9 cellular contexts compared by ENCODE assay signal in genomic region chr3:194537732-194538247, GRCh38. TPM values are rescaled to one million over a fixed set of nuclear protein-coding genes. Genes with fewer than 3 reads are reported as not detected.
DNase-seq lines count a peak whose midpoint lies in the region; ATAC-seq, FAIRE-seq and TF ChIP-seq lines count a peak whose summit lies in the region.
"Had no signal": no experiment of that assay in that cellular context is flagged by ENCODE, and none has a peak within 500 bp of the region (broad histone marks: within the 10 kb centered on the region; RNA-seq: fewer than 3 reads in every experiment).

No MANE protein-coding gene starts in this region.

- peak overlapping the region; percentile 22 for H2AFZ ChIP-seq in HepG2 (ENCODE audit: low read length)

- H3K9me3 Mint-ChIP-seq in activated naive CD8-positive, alpha-beta T cell treated with anti-CD3 and anti-CD28 coated beads, Interleukin-2, amount 50 U/mL, for 24 hours, result peaks cover 19% of the 10 kb centered on the region

- FAIRE-seq in HepG2 (lab: Jason Lieb, UNC), result peak; percentile 12

- in situ Hi-C loops in KBM-7 (cut with MboI; ENCODE audit: low pct_unique_long_range_greater_than_20kb, low sequenced_read_pairs) (no loop called here), astrocyte of the spinal cord (cut with HindIII; ENCODE audit: low sequenced_read_pairs) (no loop called here), HepG2 (cut with HindIII; ENCODE audit: extremely low pct_ligation_motif_present, low pct_unique_long_range_greater_than_20kb) (no loop called here)

- H3K36me3 Mint-ChIP-seq in activated naive CD8-positive, alpha-beta T cell treated with anti-CD3 and anti-CD28 coated beads, Interleukin-2, amount 50 U/mL, for 24 hours (ENCODE audit: low read depth), result no peaks in the 10 kb centered on the region

- no peak overlapping the region for H3K27ac Mint-ChIP-seq in activated naive CD8-positive, alpha-beta T cell treated with anti-CD3 and anti-CD28 coated beads, Interleukin-2, amount 50 U/mL, for 24 hours

- intact Hi-C loops in A673 (cut with micrococcal nuclease; ENCODE audit: unreplicated experiment), result no loop called here
- intact Hi-C loops in HepG2 (cut with micrococcal nuclease; ENCODE audit: unreplicated experiment), result loop anchor here (1.0 kb wide), 2 partner anchors 35 to 65 kb away; no protein-coding TSS in a partner anchor

- H3K27me3 ChIP-seq in A673 (replicated peaks; ENCODE audit: insufficient read depth, low read depth, low read length, poor library complexity) (no peaks in the 10 kb centered on the region), HepG2 (ENCODE audit: control insufficient read depth in 1 of 2, insufficient read depth in 2 of 2, low read length in 2 of 2) (no peaks in the 10 kb centered on the region)

- WGBS in HepG2 (ENCODE audit: low lambda C conversion rate), result 12% methylated on average over 7 of the region's 8 CpGs

- DNase-seq in A673 (ENCODE audit: low spot score), result peak; percentile 81
- peak; percentile 17 for DNase-seq in KBM-7
- DNase-seq in astrocyte of the spinal cord (ENCODE audit: low read depth, low spot score), result peak; percentile 76
- DNase-seq in HepG2 (ENCODE audit: low spot score), result peak; percentile 67
- no peak for DNase-seq in activated naive CD8-positive, alpha-beta T cell treated with anti-CD3 and anti-CD28 coated beads, Interleukin-2, amount 50 U/mL, for 24 hours
- no peak for DNase-seq in Ammon's horn (ENCODE audit: low spot score)
- DNase-seq: activated T-cell treated with anti-CD3 and anti-CD28 coated beads, Interleukin-2, amount 50 U/mL, for 1 hour had no signal

- BruUV-seq in A673 (replicated peaks; lab: Mats Ljungman, UMichigan) (no TSS peak), HepG2 (replicated peaks; lab: Mats Ljungman, UMichigan) (no TSS peak)

- TF ChIP-seq RAD21 in HepG2 (CRISPR knock-in tag; IDR thresholded peaks at IDR 0.05), result no peak

- H3K4me3 Mint-ChIP-seq in activated naive CD8-positive, alpha-beta T cell treated with anti-CD3 and anti-CD28 coated beads, Interleukin-2, amount 50 U/mL, for 24 hours, result no peak overlapping the region

- no peaks in the 10 kb centered on the region for H4K20me1 ChIP-seq in HepG2 (ENCODE audit: insufficient read depth, low read length)

- TF ChIP-seq POLR2A in HepG2 (IDR thresholded peaks at IDR 0.05; ENCODE audit: insufficient read depth in 1 of 2, low read depth in 2 of 2, low read length in 2 of 2), result no peak

- CTCF ChIA-PET in A673 (lab: Charles Lee) (no interaction called here), HepG2 (lab: Yijun Ruan, JAX; ENCODE audit: low intra/inter-chr PET ratio, low total read pairs) (no interaction called here)

- H3K36me3 ChIP-seq in A673 (ENCODE audit: insufficient read depth, low read length, poor library complexity, severe bottlenecking) (no peaks in the 10 kb centered on the region), HepG2 (replicated peaks in 1 of 2; ENCODE audit: control insufficient read depth in 1 of 2, insufficient read depth in 2 of 2, low read length in 2 of 2) (no peaks in the 10 kb centered on the region)

- H3K4me3 ChIP-seq in A673 (ENCODE audit: low read depth, low read length, poor library complexity, severe bottlenecking) (no peak overlapping the region), astrocyte of the spinal cord (ENCODE audit: low read depth, low read length) (no peak overlapping the region), HepG2 (replicated peaks in 1 of 3; ENCODE audit: insufficient read depth in 1 of 3, low read depth in 2 of 3, low read length in 3 of 3) (peak overlapping the region in 1 of 3 experiments; percentile 57; a peak in 4 of 6 replicates)

- H3K4me1 Mint-ChIP-seq in activated naive CD8-positive, alpha-beta T cell treated with anti-CD3 and anti-CD28 coated beads, Interleukin-2, amount 50 U/mL, for 24 hours, result peaks cover 8% of the 10 kb centered on the region

- H3K79me2 ChIP-seq in HepG2 (ENCODE audit: insufficient read depth, low read length), result no peaks in the 10 kb centered on the region

- peak; percentile 70 for ATAC-seq in HepG2
- no peak for ATAC-seq in HG02870 (IDR thresholded peaks at IDR 0.05; ENCODE audit: unreplicated experiment)
- ATAC-seq in activated naive CD8-positive, alpha-beta T cell treated with anti-CD3 and anti-CD28 coated beads, Interleukin-2, amount 50 U/mL, for 24 hours, result no peak
- no peak for ATAC-seq in HG03442 (IDR thresholded peaks at IDR 0.05; ENCODE audit: unreplicated experiment)

- POLR2A ChIA-PET in A673 (lab: Charles Lee; ENCODE audit: low non-redundant PET), result no interaction called here
- POLR2A ChIA-PET in HepG2 (lab: Yijun Ruan, JAX), result interaction anchor here (1.0 to 2.6 kb wide), 10 partner anchors 17 to 53 kb away, joined by 3 to 11 read pairs (median 6); no protein-coding TSS in a partner anchor

- TF ChIP-seq CTCF in A673 (conservative IDR thresholded peaks at IDR 0.05; ENCODE audit: low read depth, low read length) (no peak), astrocyte of the spinal cord (IDR thresholded peaks at IDR 0.05; ENCODE audit: low read depth, low read length) (no peak), HepG2 (CRISPR knock-in tag; IDR thresholded peaks at IDR 0.05) (no peak)

- H3K27me3 Mint-ChIP-seq in activated naive CD8-positive, alpha-beta T cell treated with anti-CD3 and anti-CD28 coated beads, Interleukin-2, amount 50 U/mL, for 24 hours, result no peaks in the 10 kb centered on the region

- H3K9ac ChIP-seq in HepG2 (ENCODE audit: insufficient read depth, low read depth, low read length), result peak overlapping the region; percentile 68; the same call in 1 of the 2 replicates

- H3K9me3 ChIP-seq in A673 (ENCODE audit: low read depth, low read length, poor library complexity, severe bottlenecking) (peaks cover 14% of the 10 kb centered on the region), HepG2 (ENCODE audit: low read length) (peaks cover 13% of the 10 kb centered on the region)

- no peak for TF ChIP-seq EP300 in HepG2 (IDR thresholded peaks at IDR 0.05; ENCODE audit: low read depth in 2 of 2, low read length in 2 of 2)
- no peak for TF ChIP-seq EP300 in HepG2 (CRISPR knock-in tag; IDR thresholded peaks at IDR 0.05; ENCODE audit: borderline replicate concordance)

- peaks cover 15% of the 10 kb centered on the region for H3K4me1 ChIP-seq in A673 (ENCODE audit: insufficient read depth, low read length, poor library complexity, severe bottlenecking)
- H3K4me1 ChIP-seq in HepG2 (ENCODE audit: insufficient read depth, low read length), result peaks cover 56% of the 10 kb centered on the region

- peak overlapping the region; percentile 86 for H3K4me2 ChIP-seq in HepG2 (ENCODE audit: low read depth, low read length)

- H3K27ac ChIP-seq in A673 (ENCODE audit: low read depth, low read length, poor library complexity, severe bottlenecking), result peak overlapping the region; percentile 39
- H3K27ac ChIP-seq in HepG2 (ENCODE audit: extremely low read length, insufficient read depth, low read length), result peak overlapping the region; percentile 91

TF ChIP-seq in HepG2, 621 proteins besides CTCF, POLR2A, EP300 and RAD21 (continues in another document):
- TF ChIP-seq MAFK (conservative IDR thresholded peaks at IDR 0.05 in 1 of 2, IDR thresholded peaks at IDR 0.05 in 1 of 2; ENCODE audit: low read length in 2 of 2) (0 out of 4 replicates have a peak, but pooled peaks of 1 of the 2 experiments have one; percentile 0), HNRNPH1 (optimal IDR thresholded peaks at IDR 0.05; ENCODE audit: low read depth, low read length) (no peak), ELF4 (CRISPR knock-in tag; IDR thresholded peaks at IDR 0.05; ENCODE audit: borderline replicate concordance) (peak; percentile 65; the same call in 1 of the 2 replicates), CSRNP1 (CRISPR knock-in tag; IDR thresholded peaks at IDR 0.05) (no peak), ZNF850 (CRISPR knock-in tag; conservative IDR thresholded peaks at IDR 0.05) (no peak), ZNF883 (CRISPR knock-in tag; IDR thresholded peaks at IDR 0.05; ENCODE audit: not compliant biosample characterization) (no peak), MED13 (CRISPR knock-in tag; IDR thresholded peaks at IDR 0.05) (no peak), TBX2 (CRISPR knock-in tag; IDR thresholded peaks at IDR 0.05; ENCODE audit: borderline replicate concordance) (peak; percentile 42; the same call in 1 of the 2 replicates)

RNA-seq across cellular contexts. Expression of gene ATP13A3, which starts 51.0 kb away (rescaled TPM):
- 94.5 and 121 TPM in 2 replicates for total RNA-seq in A673 (2021)
- total RNA-seq in HepG2 (2016; rRNA removed; fragmentation: Illumina TruSeq; extraction: Trizol), result 80.8 and 82.6 TPM in 2 replicates
- 24.1 and 34.0 TPM in 2 replicates for total RNA-seq in HepG2 (2016; cell fraction: cytosol; rRNA removed; fragmentation: Illumina TruSeq; extraction: Trizol; ENCODE audit: low read depth)
- 77.1 and 79.8 TPM in 2 replicates for total RNA-seq in HepG2 (2016; cell fraction: insoluble cytoplasmic fraction; rRNA removed; fragmentation: Illumina TruSeq; extraction: Trizol)
- 63.8 and 77.4 TPM in 2 replicates for total RNA-seq in HepG2 (2016; cell fraction: membrane; rRNA removed; fragmentation: Illumina TruSeq; extraction: Trizol)
- total RNA-seq in HepG2 (2016; cell fraction: nucleus; rRNA removed; fragmentation: Illumina TruSeq; extraction: Trizol), result 96.6 and 107 TPM in 2 replicates
- 34.8 and 44.9 TPM in 2 replicates for polyA plus RNA-seq in HepG2 (2011; rRNA removed)
- polyA plus RNA-seq in HepG2 (2011; cell fraction: cytosol; rRNA removed), result 14.3 and 23.1 TPM in 2 replicates
- polyA plus RNA-seq in HepG2 (2011; cell fraction: nucleus; rRNA removed), result 23.0 and 36.3 TPM in 2 replicates
- polyA plus RNA-seq in HepG2 (2012), result 42.7 and 47.6 TPM in 2 replicates
- 1.1 and 1.3 TPM in 2 replicates for polyA plus RNA-seq in HepG2 (2016; cell fraction: cytosol; fragmentation: Illumina TruSeq; extraction: Trizol; ENCODE audit: low read depth)
- polyA plus RNA-seq in HepG2 (2016; cell fraction: insoluble cytoplasmic fraction; fragmentation: Illumina TruSeq; extraction: Trizol; ENCODE audit: low read depth), result 25.7 and 29.2 TPM in 2 replicates
- polyA plus RNA-seq in HepG2 (2016; cell fraction: membrane; fragmentation: Illumina TruSeq; extraction: Trizol; ENCODE audit: low read depth), result 7.0 and 8.6 TPM in 2 replicates
- polyA plus RNA-seq in HepG2 (2016; cell fraction: nucleus; fragmentation: Illumina TruSeq; extraction: Trizol; ENCODE audit: insufficient read depth, low read depth), result 50.7 and 55.8 TPM in 2 replicates
- 73.3 and 126 TPM in 2 replicates for polyA minus RNA-seq in HepG2 (2011; rRNA and poly(A)+ RNA removed; ENCODE audit: low replicate concordance)
- 74.1 and 95.7 TPM in 2 replicates for polyA minus RNA-seq in HepG2 (2011; cell fraction: cytosol; rRNA and poly(A)+ RNA removed)
- 164 and 199 TPM in 2 replicates for polyA minus RNA-seq in HepG2 (2011; cell fraction: nucleus; rRNA and poly(A)+ RNA removed)

Comparison
In these comparisons a context has a peak if more than half of its experiments do, and no peak if none do; other contexts are left out.
1. DNase-seq: peak in A673 (single experiment), KBM-7 (single experiment), astrocyte of the spinal cord (single experiment) and HepG2 (single experiment); none in activated naive CD8-positive, alpha-beta T cell treated with anti-CD3 and anti-CD28 coated beads, Interleukin-2, amount 50 U/mL, for 24 hours (single experiment) and Ammon's horn (single experiment).